ENCODE assay signal across 9 cellular contexts in the genomic region with DNA sequence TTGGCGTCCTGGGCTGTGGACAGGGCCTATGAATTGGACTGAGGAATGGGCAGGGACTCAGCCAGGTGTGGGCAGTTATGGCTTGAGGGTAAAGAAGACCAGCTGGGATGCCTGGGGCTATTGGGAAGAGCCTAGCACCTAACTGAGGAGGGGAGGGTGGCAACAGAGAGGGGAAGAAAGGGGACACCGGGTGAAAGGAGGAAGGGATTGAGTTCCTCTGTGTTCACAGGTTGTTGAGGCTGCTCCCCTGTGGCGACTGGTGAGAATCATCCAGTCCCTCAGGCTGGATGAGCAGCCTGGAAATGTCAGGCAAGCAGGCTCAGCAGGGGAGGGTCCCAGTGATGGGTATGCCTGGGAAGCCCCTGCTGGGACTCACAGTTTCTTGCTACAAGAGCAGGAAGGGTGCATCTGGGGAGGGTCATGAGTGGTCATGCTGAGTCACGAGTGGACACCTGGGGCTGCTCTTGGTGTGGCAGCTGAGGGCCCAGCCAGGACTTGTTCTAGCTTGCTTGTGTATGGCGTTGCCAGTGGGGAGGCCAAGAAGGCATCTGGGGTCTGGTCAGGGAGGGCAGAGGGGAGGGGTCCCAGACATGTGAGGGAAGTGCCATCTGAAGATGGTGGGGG. TPM values are rescaled to one million over a fixed set of nuclear protein-coding genes. Genes with fewer than 3 reads are reported as not detected.
DNase-seq lines count a peak whose midpoint lies in the region; ATAC-seq and TF ChIP-seq lines count a peak whose summit lies in the region.
"Had no signal": no experiment of that assay in that cellular context is flagged by ENCODE, and none has a peak within 500 bp of the region (broad histone marks: within the 10 kb centered on the region; RNA-seq: fewer than 3 reads in every experiment).

No MANE protein-coding gene starts in this region.

- POLR2A ChIA-PET in BJ (lab: Charles Lee): no interaction called here

- H2AK5ac ChIP-seq in mesenchymal stem cell (ENCODE audit: low read length, severe bottlenecking): no peak overlapping the region

- in situ Hi-C loops in HAP-1 (cut with MboI; ENCODE audit: low sequenced_read_pairs): no loop called here

- intact Hi-C loops in activated T-helper 1 cell treated with anti-CD3 and anti-CD28 coated beads, Interleukin-12 subunit alpha, Interleukin-12 subunit beta, Interleukin-2, Interleukin-4 antibody, amounts not matched to agents 30 ng/mL and 10 ng/mL and 1 ng/mL, durations not matched to agents 14 hours and 24 hours and 36 hours (cut with micrococcal nuclease): no loop called here
- intact Hi-C loops in vagina (cut with DNase I): loop anchor here (5.0 kb wide), 1 partner anchor 86 kb away; the partner anchor contains the start of gene ZNF837

- H3K36me3 ChIP-seq in BJ (ENCODE audit: control insufficient read depth, insufficient read depth, low read length) (peaks cover 14% of the 10 kb centered on the region), HAP-1 (replicated peaks) (peaks cover 14% of the 10 kb centered on the region), mesenchymal stem cell (ENCODE audit: control insufficient read depth in 1 of 2, insufficient read depth in 2 of 2, low read depth in 1 of 2, low read length in 2 of 2) (peaks cover 36 to 42% of the 10 kb centered on the region in 2 experiments), vagina (peaks cover 0 to 30% of the 10 kb centered on the region in 2 donors)

- no peak overlapping the region for H3K4me2 ChIP-seq in mesenchymal stem cell (ENCODE audit: low read length, poor library complexity, severe bottlenecking)

- peak overlapping the region; percentile 88 for H3K4me3 Mint-ChIP-seq in activated T-helper 1 cell treated with anti-CD3 and anti-CD28 coated beads, Interleukin-12 subunit alpha, Interleukin-12 subunit beta, Interleukin-2, Interleukin-4 antibody, amounts not matched to agents 30 ng/mL and 10 ng/mL and 1 ng/mL, durations not matched to agents 14 hours and 24 hours and 36 hours

- TF ChIP-seq CTCF in BJ (IDR thresholded peaks at IDR 0.05; ENCODE audit: insufficient read depth, low read depth, low read length) (no peak), vagina (IDR thresholded peaks at IDR 0.05) (no peak)

- 55% methylated on average over 5 of the region's 5 CpGs for WGBS in mesenchymal stem cell

- H2AFZ ChIP-seq in mesenchymal stem cell (ENCODE audit: low read depth, low read length): no peak overlapping the region

- H3K4ac ChIP-seq in mesenchymal stem cell (ENCODE audit: low read depth in 1 of 2, low read length in 2 of 2): no peak overlapping the region

- H3K4me1 ChIP-seq in HAP-1: peaks cover 10% of the 10 kb centered on the region
- peaks cover 17% of the 10 kb centered on the region for H3K4me1 ChIP-seq in mesenchymal stem cell (ENCODE audit: control insufficient read depth, insufficient read depth, low read depth, low read length)
- H3K4me1 ChIP-seq in vagina: peaks cover 19% of the 10 kb centered on the region

- H3K27ac Mint-ChIP-seq in activated T-helper 1 cell treated with anti-CD3 and anti-CD28 coated beads, Interleukin-12 subunit alpha, Interleukin-12 subunit beta, Interleukin-2, Interleukin-4 antibody, amounts not matched to agents 30 ng/mL and 10 ng/mL and 1 ng/mL, durations not matched to agents 14 hours and 24 hours and 36 hours: peak overlapping the region; percentile 56

- no peak for ATAC-seq in GM21737 (IDR thresholded peaks at IDR 0.05; ENCODE audit: unreplicated experiment)
- no peak for ATAC-seq in HG02938 (IDR thresholded peaks at IDR 0.05; ENCODE audit: unreplicated experiment)

- no peak overlapping the region for H3K14ac ChIP-seq in mesenchymal stem cell (ENCODE audit: low read length in 2 of 2)

- peaks cover 33% of the 10 kb centered on the region for H3K79me1 ChIP-seq in mesenchymal stem cell (replicated peaks; ENCODE audit: low read length, poor library complexity, severe bottlenecking)

- H3K27ac ChIP-seq in mesenchymal stem cell (ENCODE audit: low read length, poor library complexity, severe bottlenecking): no peak overlapping the region
- no peak overlapping the region for H3K27ac ChIP-seq in vagina

- H4K91ac ChIP-seq in mesenchymal stem cell (ENCODE audit: low read length): no peak overlapping the region

- DNase-seq in BJ (ENCODE audit: low read depth) (no peak), HAP-1 (ENCODE audit: low spot score in 2 of 2) (no peak), mesenchymal stem cell (peak; percentile 20), amygdala (lab: John Stamatoyannopoulos, UW) (no peak), vagina (ENCODE audit: extremely low spot score in 2 of 2) (no peak)
- no peak for DNase-seq in activated T-helper 1 cell treated with anti-CD3 and anti-CD28 coated beads, Interleukin-12 subunit alpha, Interleukin-12 subunit beta, Interleukin-2, Interleukin-4 antibody, amounts not matched to agents 30 ng/mL and 10 ng/mL and 1 ng/mL, durations not matched to agents 14 hours and 24 hours and 36 hours (ENCODE audit: low spot score)
- DNase-seq: activated gamma-delta T cell had no signal

- H3K27me3 Mint-ChIP-seq in activated T-helper 1 cell treated with anti-CD3 and anti-CD28 coated beads, Interleukin-12 subunit alpha, Interleukin-12 subunit beta, Interleukin-2, Interleukin-4 antibody, amounts not matched to agents 30 ng/mL and 10 ng/mL and 1 ng/mL, durations not matched to agents 14 hours and 24 hours and 36 hours (ENCODE audit: insufficient read depth): no peaks in the 10 kb centered on the region

- peak overlapping the region in 1 of 2 experiments; percentile 43 for H2BK12ac ChIP-seq in mesenchymal stem cell (ENCODE audit: low read length in 2 of 2)

- H3K4me1 Mint-ChIP-seq in activated T-helper 1 cell treated with anti-CD3 and anti-CD28 coated beads, Interleukin-12 subunit alpha, Interleukin-12 subunit beta, Interleukin-2, Interleukin-4 antibody, amounts not matched to agents 30 ng/mL and 10 ng/mL and 1 ng/mL, durations not matched to agents 14 hours and 24 hours and 36 hours (ENCODE audit: low read depth): peaks cover 17% of the 10 kb centered on the region

- no peak overlapping the region for H4K8ac ChIP-seq in mesenchymal stem cell (ENCODE audit: low read length)

- H3K4me3 ChIP-seq in BJ (ENCODE audit: low read depth, low read length) (peak overlapping the region; percentile 1; the same call in 1 of the 2 replicates), HAP-1 (peak overlapping the region; percentile 78), mesenchymal stem cell (ENCODE audit: insufficient read depth in 1 of 2, low read depth in 1 of 2, low read length in 2 of 2) (peak overlapping the region in 1 of 2 experiments; percentile 72), vagina (no peak overlapping the region)

- H3K9ac ChIP-seq in mesenchymal stem cell (ENCODE audit: low read length): peak overlapping the region; percentile 91

- H3K23ac ChIP-seq in mesenchymal stem cell (ENCODE audit: low read length in 2 of 2): peak overlapping the region in 1 of 2 experiments; percentile 9

- no peaks in the 10 kb centered on the region for H3K9me3 Mint-ChIP-seq in activated T-helper 1 cell treated with anti-CD3 and anti-CD28 coated beads, Interleukin-12 subunit alpha, Interleukin-12 subunit beta, Interleukin-2, Interleukin-4 antibody, amounts not matched to agents 30 ng/mL and 10 ng/mL and 1 ng/mL, durations not matched to agents 14 hours and 24 hours and 36 hours

- CTCF ChIA-PET in BJ (lab: Yijun Ruan, JAX): no interaction called here

- H2BK120ac ChIP-seq in mesenchymal stem cell (ENCODE audit: low read depth, low read length): no peak overlapping the region

- H2BK5ac ChIP-seq in mesenchymal stem cell (ENCODE audit: low read depth, low read length, poor library complexity, severe bottlenecking): no peak overlapping the region

- no peaks in the 10 kb centered on the region for H3K9me3 ChIP-seq in HAP-1
- no peaks in the 10 kb centered on the region for H3K9me3 ChIP-seq in mesenchymal stem cell (ENCODE audit: control insufficient read depth, low read length)
- H3K9me3 ChIP-seq in vagina: no peaks in the 10 kb centered on the region

- no peaks in the 10 kb centered on the region for H3K27me3 ChIP-seq in BJ (ENCODE audit: control insufficient read depth, insufficient read depth, low read length)
- no peaks in the 10 kb centered on the region for H3K27me3 ChIP-seq in HAP-1 (ENCODE audit: low read depth)
- no peaks in the 10 kb centered on the region for H3K27me3 ChIP-seq in mesenchymal stem cell (ENCODE audit: control insufficient read depth in 1 of 2, insufficient read depth in 1 of 2, low read length in 2 of 2)
- no peaks in the 10 kb centered on the region for H3K27me3 ChIP-seq in vagina

- TF ChIP-seq POLR2A in vagina (IDR thresholded peaks at IDR 0.05): no peak

- H2BK15ac ChIP-seq in mesenchymal stem cell (ENCODE audit: low read depth, poor library complexity, severe bottlenecking): no peak overlapping the region

- peaks cover 7% of the 10 kb centered on the region for H3K36me3 Mint-ChIP-seq in activated T-helper 1 cell treated with anti-CD3 and anti-CD28 coated beads, Interleukin-12 subunit alpha, Interleukin-12 subunit beta, Interleukin-2, Interleukin-4 antibody, amounts not matched to agents 30 ng/mL and 10 ng/mL and 1 ng/mL, durations not matched to agents 14 hours and 24 hours and 36 hours (ENCODE audit: low read depth)

- H3K18ac ChIP-seq in mesenchymal stem cell (ENCODE audit: low read depth in 1 of 2, low read length in 2 of 2): no peak overlapping the region

RNA-seq across cellular contexts. Expression of gene ZNF324, which starts 1.4 kb away (rescaled TPM):
- polyA plus RNA-seq in BJ (2011; rRNA removed): 3.6 and 4.4 TPM in 2 replicates
- 6.9 and 7.3 TPM in 2 replicates for polyA minus RNA-seq in BJ (2011; rRNA and poly(A)+ RNA removed)
- 12.8 and 15.5 TPM in 2 replicates for total RNA-seq in activated T-helper 1 cell treated with anti-CD3 and anti-CD28 coated beads, Interleukin-12 subunit alpha, Interleukin-12 subunit beta, Interleukin-2, Interleukin-4 antibody, amounts not matched to agents 30 ng/mL and 10 ng/mL and 1 ng/mL, durations not matched to agents 14 hours and 24 hours and 36 hours
- polyA plus RNA-seq in mesenchymal stem cell (2013, experiment 1 of 2): 4.1 TPM
- polyA plus RNA-seq in mesenchymal stem cell (2013, experiment 2 of 2): 3.8 TPM
- total RNA-seq in vagina: 17.2 TPM

RNA-seq across cellular contexts. Expression of gene ZNF446, which starts 7.8 kb away (rescaled TPM):
- polyA plus RNA-seq in BJ (2011; rRNA removed): 5.0 and 8.2 TPM in 2 replicates
- polyA minus RNA-seq in BJ (2011; rRNA and poly(A)+ RNA removed): 6.1 and 6.4 TPM in 2 replicates
- total RNA-seq in activated T-helper 1 cell treated with anti-CD3 and anti-CD28 coated beads, Interleukin-12 subunit alpha, Interleukin-12 subunit beta, Interleukin-2, Interleukin-4 antibody, amounts not matched to agents 30 ng/mL and 10 ng/mL and 1 ng/mL, durations not matched to agents 14 hours and 24 hours and 36 hours: 6.6 and 6.7 TPM in 2 replicates
- 5.0 TPM for polyA plus RNA-seq in mesenchymal stem cell (2013, experiment 1 of 2)
- 5.1 TPM for polyA plus RNA-seq in mesenchymal stem cell (2013, experiment 2 of 2)
- 10.6 TPM for total RNA-seq in vagina

RNA-seq across cellular contexts. Expression of gene ZNF324B, which starts 16.9 kb away (rescaled TPM):
- polyA plus RNA-seq in BJ (2011; rRNA removed): 1.6 and 2.0 TPM in 2 replicates
- 2.9 and 4.1 TPM in 2 replicates for polyA minus RNA-seq in BJ (2011; rRNA and poly(A)+ RNA removed)
- 14.3 and 15.1 TPM in 2 replicates for total RNA-seq in activated T-helper 1 cell treated with anti-CD3 and anti-CD28 coated beads, Interleukin-12 subunit alpha, Interleukin-12 subunit beta, Interleukin-2, Interleukin-4 antibody, amounts not matched to agents 30 ng/mL and 10 ng/mL and 1 ng/mL, durations not matched to agents 14 hours and 24 hours and 36 hours
- polyA plus RNA-seq in mesenchymal stem cell (2013, experiment 1 of 2): 2.5 TPM
- polyA plus RNA-seq in mesenchymal stem cell (2013, experiment 2 of 2): 2.0 TPM
- total RNA-seq in vagina: 4.2 TPM

RNA-seq across cellular contexts. Expression of gene ZNF132, which starts 28.4 kb away (rescaled TPM):
- polyA plus RNA-seq in BJ (2011; rRNA removed): 2.7 and 3.2 TPM in 2 replicates
- polyA minus RNA-seq in BJ (2011; rRNA and poly(A)+ RNA removed): 5.9 and 8.4 TPM in 2 replicates
- total RNA-seq in activated T-helper 1 cell treated with anti-CD3 and anti-CD28 coated beads, Interleukin-12 subunit alpha, Interleukin-12 subunit beta, Interleukin-2, Interleukin-4 antibody, amounts not matched to agents 30 ng/mL and 10 ng/mL and 1 ng/mL, durations not matched to agents 14 hours and 24 hours and 36 hours: 3.4 and 3.5 TPM in 2 replicates
- 0.68 TPM for polyA plus RNA-seq in mesenchymal stem cell (2013, experiment 1 of 2)
- 0.60 TPM for polyA plus RNA-seq in mesenchymal stem cell (2013, experiment 2 of 2)
- 5.2 TPM for total RNA-seq in vagina

RNA-seq across cellular contexts. Expression of gene SLC27A5, which starts 43.5 kb away (rescaled TPM):
- polyA plus RNA-seq in BJ (2011; rRNA removed): 8.6 and 13.1 TPM in 2 replicates
- polyA minus RNA-seq in BJ (2011; rRNA and poly(A)+ RNA removed): 3.9 and 8.8 TPM in 2 replicates
- total RNA-seq in activated T-helper 1 cell treated with anti-CD3 and anti-CD28 coated beads, Interleukin-12 subunit alpha, Interleukin-12 subunit beta, Interleukin-2, Interleukin-4 antibody, amounts not matched to agents 30 ng/mL and 10 ng/mL and 1 ng/mL, durations not matched to agents 14 hours and 24 hours and 36 hours: 23.3 and 24.7 TPM in 2 replicates
- polyA plus RNA-seq in mesenchymal stem cell (2013, experiment 1 of 2): 11.7 TPM
- 12.9 TPM for polyA plus RNA-seq in mesenchymal stem cell (2013, experiment 2 of 2)
- 35.8 TPM for total RNA-seq in vagina

Comparison
In these comparisons a context has a peak if more than half of its experiments do, and no peak if none do; other contexts are left out.
1. H3K4me3 ChIP-seq: peak in BJ (single experiment) and HAP-1 (single experiment); none in vagina (0 of 2).